In genomic region chr4:176838611-176839411, GRCh38 we compare ENCODE assay signal across 16 cellular contexts. TPM values are rescaled to one million over a fixed set of nuclear protein-coding genes. Genes with fewer than 3 reads are reported as not detected.
DNase-seq lines count a peak whose midpoint lies in the region; ATAC-seq, FAIRE-seq and TF ChIP-seq lines count a peak whose summit lies in the region.
"Had no signal": no experiment of that assay in that cellular context is flagged by ENCODE, and none has a peak within 500 bp of the region (broad histone marks: within the 10 kb centered on the region; RNA-seq: fewer than 3 reads in every experiment).

No MANE protein-coding gene starts in this region.

- TF ChIP-seq EP300 in suprapubic skin (IDR thresholded peaks at IDR 0.05) = no peak

- H3K4me1 Mint-ChIP-seq in HFFc6 (ENCODE audit: low read depth) = peaks cover 92% of the 10 kb centered on the region
- H3K4me1 Mint-ChIP-seq: activated CD4-positive, alpha-beta memory T cell treated with anti-CD3 and anti-CD28 coated beads, Interleukin-2, amount 10 ng/mL, durations not matched to agents 7 days and 5 days; memory B cell; stimulated activated memory B cell treated with anti-CD40 and anti-IgM and Interleukin-4, amounts not matched to agents 10 μg/mL and 1 μg/mL and 100 μg/mL, for 72 hours had no signal

- ATAC-seq in left ventricle myocardium superior (no peak), GM18858 (IDR thresholded peaks at IDR 0.05; ENCODE audit: unreplicated experiment) (no peak)
- ATAC-seq: stimulated activated memory B cell treated with anti-CD40 and anti-IgM and Interleukin-4, amounts not matched to agents 10 μg/mL and 1 μg/mL and 100 μg/mL, for 72 hours had no signal

- no peaks in the 10 kb centered on the region for H3K27me3 ChIP-seq in brain microvascular endothelial cell (replicated peaks)
- no peaks in the 10 kb centered on the region for H3K27me3 ChIP-seq in suprapubic skin

- H3K9me3 ChIP-seq in suprapubic skin = no peaks in the 10 kb centered on the region

- DNase-seq in AG04449 (ENCODE audit: low read depth, low spot score) (peak; percentile 77), HFFc6 (peak; percentile 74), brain microvascular endothelial cell (no peak), left ventricle myocardium superior (peak; percentile 37), GM12891 (ENCODE audit: insufficient read length, low spot score) (no peak), NCI-H524 treated with DMSO at 0.1 percent for 48 hours (lab: John Stamatoyannopoulos, UW) (no peak), suprapubic skin (ENCODE audit: low spot score in 2 of 2) (no peak)
- DNase-seq: activated CD4-positive, alpha-beta memory T cell treated with anti-CD3 and anti-CD28 coated beads, Interleukin-2, amount 10 ng/mL, durations not matched to agents 7 days and 5 days; activated effector memory CD4-positive, alpha-beta T cell treated with anti-CD3 and anti-CD28 coated beads, Interleukin-2, amount 50 U/mL, for 16 hours; AML-193; DND-41; stimulated activated CD4-positive, alpha-beta T cell treated with anti-CD3 and anti-CD28 coated beads, Interleukin-2, amount 100 ng/mL, for 24 hours had no signal

- no peaks in the 10 kb centered on the region for H3K36me3 ChIP-seq in brain microvascular endothelial cell (replicated peaks)
- H3K36me3 ChIP-seq in suprapubic skin = no peaks in the 10 kb centered on the region

- H3K36me3 Mint-ChIP-seq in HFFc6 (ENCODE audit: low read depth) = peaks cover 4% of the 10 kb centered on the region; the same call in 1 of the 2 replicates
- H3K36me3 Mint-ChIP-seq: memory B cell; stimulated activated memory B cell treated with anti-CD40 and anti-IgM and Interleukin-4, amounts not matched to agents 10 μg/mL and 1 μg/mL and 100 μg/mL, for 72 hours had no signal

- H3K4me3 Mint-ChIP-seq in HFFc6 = peak overlapping the region; percentile 73
- H3K4me3 Mint-ChIP-seq: activated CD4-positive, alpha-beta memory T cell treated with anti-CD3 and anti-CD28 coated beads, Interleukin-2, amount 10 ng/mL, durations not matched to agents 7 days and 5 days; memory B cell; stimulated activated memory B cell treated with anti-CD40 and anti-IgM and Interleukin-4, amounts not matched to agents 10 μg/mL and 1 μg/mL and 100 μg/mL, for 72 hours had no signal

- no peak for TF ChIP-seq POLR2A in GM12891 (IDR thresholded peaks at IDR 0.05; ENCODE audit: low read depth, low read length)
- no peak for TF ChIP-seq POLR2A in suprapubic skin (IDR thresholded peaks at IDR 0.05)

- peak overlapping the region; percentile 81 for H3K27ac Mint-ChIP-seq in HFFc6
- H3K27ac Mint-ChIP-seq: activated CD4-positive, alpha-beta memory T cell treated with anti-CD3 and anti-CD28 coated beads, Interleukin-2, amount 10 ng/mL, durations not matched to agents 7 days and 5 days; memory B cell; stimulated activated memory B cell treated with anti-CD40 and anti-IgM and Interleukin-4, amounts not matched to agents 10 μg/mL and 1 μg/mL and 100 μg/mL, for 72 hours had no signal

- H3K27me3 Mint-ChIP-seq in HFFc6 (ENCODE audit: insufficient read depth) = 0 out of 2 replicates have a peak, but pooled peaks cover 3% of the 10 kb centered on the region
- H3K27me3 Mint-ChIP-seq: activated CD4-positive, alpha-beta memory T cell treated with anti-CD3 and anti-CD28 coated beads, Interleukin-2, amount 10 ng/mL, durations not matched to agents 7 days and 5 days; memory B cell; stimulated activated memory B cell treated with anti-CD40 and anti-IgM and Interleukin-4, amounts not matched to agents 10 μg/mL and 1 μg/mL and 100 μg/mL, for 72 hours had no signal

- H3K4me1 ChIP-seq in suprapubic skin = no peaks in the 10 kb centered on the region

- TF ChIP-seq CTCF in AG04449 (IDR thresholded peaks at IDR 0.05; ENCODE audit: insufficient read depth, low read length, missing control alignments) (no peak), HFFc6 (IDR thresholded peaks at IDR 0.05) (no peak), brain microvascular endothelial cell (IDR thresholded peaks at IDR 0.05; ENCODE audit: low read depth, low read length, missing control alignments) (no peak), suprapubic skin (IDR thresholded peaks at IDR 0.05) (no peak)

- 46% methylated on average over 6 of the region's 6 CpGs for WGBS in suprapubic skin

- in situ Hi-C loops in brain microvascular endothelial cell (cut with HindIII; ENCODE audit: low pct_ligation_motif_present, low sequenced_read_pairs) = no loop called here

- H3K4me3 ChIP-seq in AG04449 (ENCODE audit: low read depth, low read length) = no peak overlapping the region
- no peak overlapping the region for H3K4me3 ChIP-seq in brain microvascular endothelial cell (ENCODE audit: low read depth, low read length)
- no peak overlapping the region for H3K4me3 ChIP-seq in suprapubic skin

- FAIRE-seq in GM12891 (lab: Jason Lieb, UNC) = no peak
- FAIRE-seq: colon had no signal

- CTCF ChIA-PET in AG04449 (lab: Yijun Ruan, JAX) = interaction anchor here (1.3 to 2.2 kb wide), 2 partner anchors 47 to 209 kb away, joined by 3 to 7 read pairs; no protein-coding TSS in a partner anchor

- no peaks in the 10 kb centered on the region; the same call in 1 of the 2 replicates for H3K9me3 Mint-ChIP-seq in HFFc6
- H3K9me3 Mint-ChIP-seq: activated CD4-positive, alpha-beta memory T cell treated with anti-CD3 and anti-CD28 coated beads, Interleukin-2, amount 10 ng/mL, durations not matched to agents 7 days and 5 days; stimulated activated memory B cell treated with anti-CD40 and anti-IgM and Interleukin-4, amounts not matched to agents 10 μg/mL and 1 μg/mL and 100 μg/mL, for 72 hours had no signal

- H3K27ac ChIP-seq in brain microvascular endothelial cell (peak overlapping the region; percentile 22), suprapubic skin (no peak overlapping the region)

- intact Hi-C loops in left ventricle myocardium superior (cut with micrococcal nuclease) = no loop called here

- POLR2A ChIA-PET in AG04449 (lab: Yijun Ruan, JAX) = interaction anchor here (0.5 to 2.0 kb wide), 4 partner anchors 44 to 170 kb away, joined by 3 to 11 read pairs (median 7); partner anchors contain the start of gene VEGFC

TF ChIP-seq in GM12891, 5 proteins besides CTCF, POLR2A, EP300 and RAD21:
- TF ChIP-seq POLR2AphosphoS5 (IDR thresholded peaks at IDR 0.05; ENCODE audit: low read depth, low read length) (no peak), TAF1 (IDR thresholded peaks at IDR 0.05; ENCODE audit: low read depth, low read length) (no peak), SPI1 (IDR thresholded peaks at IDR 0.05; ENCODE audit: low read depth, low read length) (no peak), POU2F2 (IDR thresholded peaks at IDR 0.05; ENCODE audit: low read depth, low read length) (no peak)
TF ChIP-seq in GM12891: peak in this region for 0.

RNA-seq across cellular contexts. Expression of gene VEGFC, which starts 46.1 kb away (rescaled TPM):
- total RNA-seq in HFFc6 (2021; fragmentation: NEBNext Ultra II Directional; extraction: Animal tissue kit (Norgen Biotek cat#: 25700)) = 100 to 1,000 TPM; 323 to 374 (median 351) TPM
- total RNA-seq in left ventricle myocardium superior (6.9 TPM), suprapubic skin (1 to 10 TPM; 2.3 to 8.1 (median 4.1) TPM)
- polyA plus RNA-seq in GM12891 (2012; ENCODE audit: low read depth, missing spikeins) = not detected
- total RNA-seq: activated CD4-positive, alpha-beta memory T cell treated with anti-CD3 and anti-CD28 coated beads, Interleukin-2, amount 10 ng/mL, durations not matched to agents 7 days and 5 days had no signal

Comparison
In these comparisons a context has a peak if more than half of its experiments do, and no peak if none do; other contexts are left out.
1. DNase-seq: peak in AG04449 (single experiment), HFFc6 (single experiment) and left ventricle myocardium superior (single experiment); none in brain microvascular endothelial cell (single experiment), GM12891 (single experiment), NCI-H524 treated with DMSO at 0.1 percent for 48 hours (single experiment) and suprapubic skin (0 of 2).
2. RNA of gene VEGFC, which starts 46.1 kb away (total RNA-seq): 323 to 374 TPM in HFFc6; 6.9 TPM in left ventricle myocardium superior (single experiment) and 2.3 to 8.1 TPM in suprapubic skin; every median in the first group is over 10 times any median in the second.